In the genomic region with DNA sequence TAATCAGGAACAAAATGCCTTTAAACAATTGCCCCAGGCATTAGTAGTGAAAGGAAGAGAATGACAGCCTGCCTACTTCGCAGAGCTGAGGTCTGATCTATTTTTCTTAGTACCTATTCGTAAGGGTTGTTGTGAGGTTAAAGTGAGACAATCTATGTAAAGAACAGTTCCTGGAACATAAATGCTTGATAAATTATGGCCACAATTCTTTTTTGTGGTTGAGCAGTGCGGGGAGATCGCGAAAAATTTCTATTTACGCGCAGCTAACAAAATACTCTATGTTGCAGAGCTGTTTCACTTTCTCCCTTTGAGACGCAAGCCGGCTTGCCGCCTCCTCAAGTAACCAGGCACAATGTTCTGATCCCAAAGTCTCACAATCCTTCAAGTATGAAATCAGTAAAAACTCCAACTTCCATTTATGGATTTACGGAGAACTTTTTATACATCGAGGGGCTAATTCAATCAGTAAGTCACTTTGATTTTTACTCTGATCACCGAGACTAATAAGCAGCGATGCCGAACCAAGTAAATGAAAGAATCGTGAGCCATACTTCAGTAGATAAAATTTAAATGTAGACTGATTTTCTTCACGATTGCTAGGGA, we compare ENCODE assay signal across 8 cellular contexts. TPM values are rescaled to one million over a fixed set of nuclear protein-coding genes. Genes with fewer than 3 reads are reported as not detected.
DNase-seq lines count a peak whose midpoint lies in the region; ATAC-seq, FAIRE-seq and TF ChIP-seq lines count a peak whose summit lies in the region.

No MANE protein-coding gene starts in this region.

- H4K5ac ChIP-seq in H1 (ENCODE audit: insufficient read length, low read depth, low read length): peak overlapping the region; percentile 41

- peak overlapping the region; percentile 34 to 59 (median 47); a peak in 4 of 7 replicates for H3K9ac ChIP-seq in H1 (replicated peaks in 1 of 4; ENCODE audit: extremely low read depth in 1 of 4, low read depth in 3 of 4, low read length in 3 of 4)

- H3K79me1 ChIP-seq in H1 (ENCODE audit: low read depth, low read length): no peaks in the 10 kb centered on the region

- no peak overlapping the region for H2BK5ac ChIP-seq in H1 (ENCODE audit: low read depth, low read length)

- H3K79me2 ChIP-seq in H1 (ENCODE audit: control insufficient read depth in 1 of 2, insufficient read depth in 2 of 2, low read length in 2 of 2): peaks cover 8 to 27% of the 10 kb centered on the region in 2 experiments; a peak in 3 of 4 replicates

- TF ChIP-seq CTCF in H1 (IDR thresholded peaks at IDR 0.05; ENCODE audit: control extremely low read depth in 1 of 3, insufficient read depth in 1 of 3, low read depth in 1 of 3, low read length in 3 of 3): no peak

- peak overlapping the region; percentile 68 to 98 (median 94) for H3K4me3 ChIP-seq in H1 (ENCODE audit: extremely low read depth in 1 of 4, insufficient read depth in 2 of 4, low read depth in 3 of 4, low read length in 4 of 4)
- H3K4me3 ChIP-seq in mesodermal cell (ENCODE audit: extremely low read depth, insufficient read depth, low read length, poor library complexity, severe bottlenecking): peak overlapping the region; percentile 99

- no peak overlapping the region for H2BK15ac ChIP-seq in H1 (ENCODE audit: low read length)

- H2AK5ac ChIP-seq in H1 (ENCODE audit: low read depth, low read length): no peak overlapping the region

- CTCF ChIA-PET in H1 (lab: Charles Lee; ENCODE audit: partially characterized antibody): interaction anchor here (0.6 to 4.0 kb wide), 10 partner anchors 12 to 107 kb away, joined by 3 to 40 read pairs (median 3); no protein-coding TSS in a partner anchor

- H3K9me3 ChIP-seq in H1 (ENCODE audit: insufficient read depth in 2 of 2, low read depth in 1 of 2, low read length in 1 of 2): no peaks in the 10 kb centered on the region
- no peaks in the 10 kb centered on the region for H3K9me3 ChIP-seq in mesodermal cell (ENCODE audit: control insufficient read depth, low read length)

- no peak for TF ChIP-seq EP300 in H1 (IDR thresholded peaks at IDR 0.05; ENCODE audit: borderline replicate concordance in 1 of 2, low read depth in 2 of 2, low read length in 2 of 2)

- POLR2A ChIA-PET in H1 (lab: Charles Lee; ENCODE audit: partially characterized antibody): interaction anchor here (0.8 to 2.2 kb wide), 10 partner anchors 7 to 97 kb away, joined by 3 to 11 read pairs (median 4); no protein-coding TSS in a partner anchor

- H4K8ac ChIP-seq in H1 (ENCODE audit: extremely low read depth, insufficient read depth, low read length): no peak overlapping the region

- peak overlapping the region; percentile 84 for H2AFZ ChIP-seq in H1 (ENCODE audit: low read length)

- no peak for ATAC-seq in GM18868 (IDR thresholded peaks at IDR 0.05; ENCODE audit: unreplicated experiment)

- H3K36me3 ChIP-seq in H1 (ENCODE audit: control insufficient read depth in 2 of 4, insufficient read depth in 4 of 4, low read length in 3 of 4) (peaks cover 0 to 9% (median 3%) of the 10 kb centered on the region in 4 experiments; a peak in 2 of 8 replicates), mesodermal cell (ENCODE audit: control insufficient read depth, insufficient read depth, low read length) (peaks cover 25% of the 10 kb centered on the region)

- H3K14ac ChIP-seq in H1 (ENCODE audit: insufficient read length): no peak overlapping the region

- no peak for TF ChIP-seq POLR2A in H1 (IDR thresholded peaks at IDR 0.05; ENCODE audit: control extremely low read depth in 1 of 2, low read depth in 2 of 2, low read length in 2 of 2)

- H2BK20ac ChIP-seq in H1 (ENCODE audit: low read length): no peak overlapping the region

- 7% methylated on average over 17 of the region's 17 CpGs; no CpG with 5 or more reads in 1 of the 2 experiments for WGBS in H1 (ENCODE audit: extremely low coverage in 1 of 2, insufficient coverage in 1 of 2, insufficient read length in 1 of 2, insufficient replicate concordance in 2 of 2, low coverage in 1 of 2, low lambda C conversion rate in 2 of 2, missing lambda C conversion rate in 1 of 2), 2 experiments
- WGBS in mesodermal cell (ENCODE audit: insufficient coverage in 2 of 2), 2 experiments: 0 to 6% methylated on average over 8 to 13 of the region's 17 CpGs

- H3K56ac ChIP-seq in H1 (replicated peaks; ENCODE audit: insufficient read length, low read depth, low read length): no peak overlapping the region

- peaks cover 8% of the 10 kb centered on the region for H3K23me2 ChIP-seq in H1 (ENCODE audit: low read depth, low read length)

- H2BK120ac ChIP-seq in H1 (replicated peaks; ENCODE audit: low read depth, low read length): peak overlapping the region; percentile 65

- H2BK12ac ChIP-seq in H1 (ENCODE audit: low read depth, low read length): no peak overlapping the region

- no peak for TF ChIP-seq RAD21 in H1 (IDR thresholded peaks at IDR 0.05 in 1 of 2, conservative IDR thresholded peaks at IDR 0.05 in 1 of 2; ENCODE audit: low read depth in 2 of 2, low read length in 2 of 2)

- H3K18ac ChIP-seq in H1 (ENCODE audit: extremely low read depth, low read length): no peak overlapping the region

- H4K20me1 ChIP-seq in H1 (replicated peaks in 1 of 2; ENCODE audit: control insufficient read depth in 1 of 2, insufficient read depth in 2 of 2, low read length in 2 of 2): peaks cover 3 to 5% of the 10 kb centered on the region in 2 experiments

- no peak overlapping the region for H4K91ac ChIP-seq in H1 (replicated peaks; ENCODE audit: insufficient read length, low read length)

- DNase-seq in activated gamma-delta T cell treated with Interleukin-2 at 50 U/mL for 16 hours (peak; percentile 50), activated gamma-delta T cell (lab: John Stamatoyannopoulos, UW) (no peak), NCI-H524 (lab: John Stamatoyannopoulos, UW) (peak; percentile 6 to 48), H1 (ENCODE audit: low read depth in 1 of 2, low spot score in 2 of 2) (no peak)
- DNase-seq in activated CD8-positive, alpha-beta memory T cell treated with anti-CD3 and anti-CD28 coated beads for 4 hours (ENCODE audit: low read depth in 2 of 2): peak; percentile 25 to 35
- DNase-seq in stimulated activated CD8-positive, alpha-beta memory T cell treated with anti-CD3 and anti-CD28 coated beads, Interleukin-7, amount 100 ng/mL, for 1 hour (ENCODE audit: low read depth in 2 of 2): peak; percentile 37 to 40

- no peak overlapping the region for H3K27ac ChIP-seq in H1 (ENCODE audit: low read depth, low read length)
- peak overlapping the region; percentile 98 for H3K27ac ChIP-seq in mesodermal cell (ENCODE audit: low read depth, low read length, severe bottlenecking)

- peak; percentile 77 for FAIRE-seq in H1 (lab: Jason Lieb, UNC)

- no peaks in the 10 kb centered on the region for H3K27me3 ChIP-seq in H1 (replicated peaks in 1 of 4; ENCODE audit: control insufficient read depth in 3 of 4, extremely low read depth in 1 of 4, insufficient read depth in 3 of 4, low read length in 3 of 4)

- H3K23ac ChIP-seq in H1 (ENCODE audit: insufficient read length): no peak overlapping the region

- peaks cover 6 to 20% (median 10%) of the 10 kb centered on the region in 4 experiments for H3K4me1 ChIP-seq in H1 (replicated peaks in 1 of 4; ENCODE audit: control insufficient read depth in 3 of 4, insufficient read depth in 4 of 4, low read length in 3 of 4)
- H3K4me1 ChIP-seq in mesodermal cell (ENCODE audit: control insufficient read depth, insufficient read depth, low read length, poor library complexity, severe bottlenecking): peaks cover 2% of the 10 kb centered on the region

- peak overlapping the region; percentile 80 to 83 for H3K4me2 ChIP-seq in H1 (ENCODE audit: insufficient read depth in 1 of 2, low read depth in 2 of 2, low read length in 2 of 2)

- H3K4ac ChIP-seq in H1 (replicated peaks; ENCODE audit: insufficient read length, low read depth, low read length): peak overlapping the region; percentile 41

TF ChIP-seq in H1, 55 proteins besides CTCF, POLR2A, EP300 and RAD21 (continues in another document):
- TF ChIP-seq, protein P1, sequence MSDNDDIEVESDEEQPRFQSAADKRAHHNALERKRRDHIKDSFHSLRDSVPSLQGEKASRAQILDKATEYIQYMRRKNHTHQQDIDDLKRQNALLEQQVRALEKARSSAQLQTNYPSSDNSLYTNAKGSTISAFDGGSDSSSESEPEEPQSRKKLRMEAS (IDR thresholded peaks at IDR 0.05): no peak
- TF ChIP-seq TBP (IDR thresholded peaks at IDR 0.05; ENCODE audit: low read depth, low read length): no peak
- TF ChIP-seq RFX5 (IDR thresholded peaks at IDR 0.05; ENCODE audit: borderline replicate concordance, low read depth, low read length): no peak
- no peak for TF ChIP-seq CHD1 (IDR thresholded peaks at IDR 0.05; ENCODE audit: low read depth, low read length)
- TF ChIP-seq SIN3A (conservative IDR thresholded peaks at IDR 0.05 in 1 of 2, IDR thresholded peaks at IDR 0.05 in 1 of 2; ENCODE audit: low read depth in 1 of 2, low read length in 2 of 2): peak in 1 of 2 experiments; percentile 30; a peak in 1 of 4 replicates
- no peak for TF ChIP-seq BRCA1 (IDR thresholded peaks at IDR 0.05; ENCODE audit: low read depth, low read length)

RNA-seq across cellular contexts. Expression of a gene that starts 0.8 kb away (rescaled TPM):
- 48.5 and 50.2 TPM in 2 replicates for total RNA-seq in H1 (2021; fragmentation: NEBNext Ultra II Directional; extraction: Animal tissue kit (Norgen Biotek cat#: 25700))
- 6.3 and 8.2 TPM in 2 replicates for polyA plus RNA-seq in H1 (2011; rRNA removed)
- 6.7 TPM for polyA plus RNA-seq in H1 (2011; cell fraction: cytosol; rRNA removed)
- 8.1 TPM for polyA plus RNA-seq in H1 (2011; cell fraction: nucleus; rRNA removed)
- polyA plus RNA-seq in H1 (2012, experiment 1 of 2): 13.9 to 25.1 TPM (median 17.9 TPM) in 4 replicates
- polyA plus RNA-seq in H1 (2012, experiment 2 of 2): 12.5 TPM
- 19.2 TPM for polyA plus RNA-seq in H1 (2013, experiment 1 of 2)
- polyA plus RNA-seq in H1 (2013, experiment 2 of 2): 17.2 TPM
- 5.6 and 9.4 TPM in 2 replicates for polyA minus RNA-seq in H1 (2011; rRNA and poly(A)+ RNA removed)
- 24.0 TPM for polyA minus RNA-seq in H1 (2011; cell fraction: cytosol; rRNA and poly(A)+ RNA removed)
- 35.3 TPM for polyA minus RNA-seq in H1 (2011; cell fraction: nucleus; rRNA and poly(A)+ RNA removed)
- polyA plus RNA-seq in mesodermal cell (2013, experiment 1 of 2): 89.4 TPM
- polyA plus RNA-seq in mesodermal cell (2013, experiment 2 of 2): 112 TPM

RNA-seq across cellular contexts. Expression of a gene that starts 38.2 kb away (rescaled TPM):
- 4.2 and 4.9 TPM in 2 replicates for total RNA-seq in H1 (2021; fragmentation: NEBNext Ultra II Directional; extraction: Animal tissue kit (Norgen Biotek cat#: 25700))
- polyA plus RNA-seq in H1 (2011; rRNA removed): 1.8 and 2.6 TPM in 2 replicates
- polyA plus RNA-seq in H1 (2011; cell fraction: cytosol; rRNA removed): 2.8 TPM
- polyA plus RNA-seq in H1 (2011; cell fraction: nucleus; rRNA removed): 1.9 TPM
- 2.8 to 4.4 TPM (median 3.9 TPM) in 4 replicates for polyA plus RNA-seq in H1 (2012, experiment 1 of 2)
- 0.64 TPM for polyA plus RNA-seq in H1 (2012, experiment 2 of 2)
- 2.5 TPM for polyA plus RNA-seq in H1 (2013, experiment 1 of 2)
- 2.5 TPM for polyA plus RNA-seq in H1 (2013, experiment 2 of 2)
- 1.5 and 3.0 TPM in 2 replicates for polyA minus RNA-seq in H1 (2011; rRNA and poly(A)+ RNA removed)
- 2.3 TPM for polyA minus RNA-seq in H1 (2011; cell fraction: cytosol; rRNA and poly(A)+ RNA removed)
- 4.5 TPM for polyA minus RNA-seq in H1 (2011; cell fraction: nucleus; rRNA and poly(A)+ RNA removed)
- polyA plus RNA-seq in mesodermal cell (2013, experiment 1 of 2): 9.6 TPM
- polyA plus RNA-seq in mesodermal cell (2013, experiment 2 of 2): 9.2 TPM

Comparison
In these comparisons a context has a peak if more than half of its experiments do, and no peak if none do; other contexts are left out.
1. DNase-seq: peak in activated gamma-delta T cell treated with Interleukin-2 at 50 U/mL for 16 hours (single experiment), NCI-H524 (2 of 2), activated CD8-positive, alpha-beta memory T cell treated with anti-CD3 and anti-CD28 coated beads for 4 hours (2 of 2) and stimulated activated CD8-positive, alpha-beta memory T cell treated with anti-CD3 and anti-CD28 coated beads, Interleukin-7, amount 100 ng/mL, for 1 hour (2 of 2); none in activated gamma-delta T cell (single experiment) and H1 (0 of 2).